ENCODE assay signal across 1 cellular context in the genomic region with DNA sequence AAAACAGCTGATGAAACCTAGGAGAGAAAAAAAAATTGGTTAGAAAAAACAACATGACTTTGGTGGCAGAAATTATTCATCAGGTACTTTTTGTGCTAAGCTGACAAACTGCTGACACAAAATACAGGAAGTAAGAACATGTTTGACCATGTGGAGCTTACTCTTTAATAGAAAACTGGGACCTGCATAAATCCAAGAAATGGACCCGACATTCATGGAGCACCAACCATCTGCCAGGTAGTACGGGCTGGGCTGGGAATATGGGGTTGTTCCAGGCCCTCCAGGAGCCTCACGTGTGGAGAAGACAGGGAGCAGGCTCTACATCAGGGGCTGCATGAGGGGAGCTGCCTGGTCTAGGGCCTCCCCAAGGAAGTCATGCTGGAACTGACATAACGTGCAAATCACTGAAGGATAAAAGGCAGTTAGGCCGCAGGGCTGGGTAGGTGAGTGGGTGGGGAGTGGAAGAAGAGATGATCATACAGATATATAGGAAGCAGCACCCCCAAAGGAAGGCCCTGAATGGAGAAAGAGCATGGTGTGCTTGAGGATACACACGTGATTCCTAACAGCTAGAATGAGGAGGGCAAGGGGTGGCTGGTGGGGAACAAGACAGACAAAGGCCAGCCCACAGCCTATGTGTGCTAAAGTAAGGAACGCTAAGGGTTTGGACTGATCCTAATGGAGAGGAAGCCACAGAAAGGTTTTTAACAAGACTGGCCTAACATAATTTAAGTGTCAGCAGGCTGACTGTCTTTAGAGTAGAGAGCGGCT.
TF ChIP-seq lines count a peak whose summit lies in the region.

No MANE protein-coding gene starts in this region.

TF ChIP-seq in GM12878, 131 proteins besides CTCF, POLR2A, EP300 and RAD21 (continued from another document and continues in another):
- TF ChIP-seq ZNF384 (IDR thresholded peaks at IDR 0.05; ENCODE audit: borderline replicate concordance, low read depth, low read length), result peak; percentile 72
- no peak for TF ChIP-seq ESRRA (IDR thresholded peaks at IDR 0.05; ENCODE audit: low read length)
- peak; percentile 9; the same call in 1 of the 2 replicates for TF ChIP-seq GATAD2B (conservative IDR thresholded peaks at IDR 0.05; ENCODE audit: low read depth)
- TF ChIP-seq BACH1 (IDR thresholded peaks at IDR 0.05; ENCODE audit: borderline replicate concordance), result no peak
- peak; percentile 92 for TF ChIP-seq MYB (IDR thresholded peaks at IDR 0.05; ENCODE audit: borderline replicate concordance, low read depth, low read length)
- no peak for TF ChIP-seq SIN3A (IDR thresholded peaks at IDR 0.05; ENCODE audit: low read depth, low read length)
- TF ChIP-seq HCFC1 (IDR thresholded peaks at IDR 0.05; ENCODE audit: low read length), result no peak
- TF ChIP-seq, protein P1, sequence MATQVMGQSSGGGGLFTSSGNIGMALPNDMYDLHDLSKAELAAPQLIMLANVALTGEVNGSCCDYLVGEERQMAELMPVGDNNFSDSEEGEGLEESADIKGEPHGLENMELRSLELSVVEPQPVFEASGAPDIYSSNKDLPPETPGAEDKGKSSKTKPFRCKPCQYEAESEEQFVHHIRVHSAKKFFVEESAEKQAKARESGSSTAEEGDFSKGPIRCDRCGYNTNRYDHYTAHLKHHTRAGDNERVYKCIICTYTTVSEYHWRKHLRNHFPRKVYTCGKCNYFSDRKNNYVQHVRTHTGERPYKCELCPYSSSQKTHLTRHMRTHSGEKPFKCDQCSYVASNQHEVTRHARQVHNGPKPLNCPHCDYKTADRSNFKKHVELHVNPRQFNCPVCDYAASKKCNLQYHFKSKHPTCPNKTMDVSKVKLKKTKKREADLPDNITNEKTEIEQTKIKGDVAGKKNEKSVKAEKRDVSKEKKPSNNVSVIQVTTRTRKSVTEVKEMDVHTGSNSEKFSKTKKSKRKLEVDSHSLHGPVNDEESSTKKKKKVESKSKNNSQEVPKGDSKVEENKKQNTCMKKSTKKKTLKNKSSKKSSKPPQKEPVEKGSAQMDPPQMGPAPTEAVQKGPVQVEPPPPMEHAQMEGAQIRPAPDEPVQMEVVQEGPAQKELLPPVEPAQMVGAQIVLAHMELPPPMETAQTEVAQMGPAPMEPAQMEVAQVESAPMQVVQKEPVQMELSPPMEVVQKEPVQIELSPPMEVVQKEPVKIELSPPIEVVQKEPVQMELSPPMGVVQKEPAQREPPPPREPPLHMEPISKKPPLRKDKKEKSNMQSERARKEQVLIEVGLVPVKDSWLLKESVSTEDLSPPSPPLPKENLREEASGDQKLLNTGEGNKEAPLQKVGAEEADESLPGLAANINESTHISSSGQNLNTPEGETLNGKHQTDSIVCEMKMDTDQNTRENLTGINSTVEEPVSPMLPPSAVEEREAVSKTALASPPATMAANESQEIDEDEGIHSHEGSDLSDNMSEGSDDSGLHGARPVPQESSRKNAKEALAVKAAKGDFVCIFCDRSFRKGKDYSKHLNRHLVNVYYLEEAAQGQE (IDR thresholded peaks at IDR 0.05; ENCODE audit: low read depth, low read length), result no peak
- no peak for TF ChIP-seq RBBP5 (conservative IDR thresholded peaks at IDR 0.05)
- peak; percentile 57; the same call in 1 of the 2 replicates for TF ChIP-seq MTA2 (IDR thresholded peaks at IDR 0.05; ENCODE audit: low read depth)
- no peak for TF ChIP-seq FOS (IDR thresholded peaks at IDR 0.05; ENCODE audit: borderline replicate concordance, extremely low read depth, insufficient read length)
- TF ChIP-seq CHD2 (IDR thresholded peaks at IDR 0.05; ENCODE audit: borderline replicate concordance, low read depth, low read length), result peak; percentile 54; the same call in 1 of the 2 replicates
- 0 out of 2 replicates have a peak, but pooled peaks have one; percentile 34 for TF ChIP-seq ZNF207 (IDR thresholded peaks at IDR 0.05; ENCODE audit: borderline replicate concordance)
- TF ChIP-seq SMARCA5 (IDR thresholded peaks at IDR 0.05), result no peak
- TF ChIP-seq IKZF2 (IDR thresholded peaks at IDR 0.05), result peak; percentile 92 to 93
- TF ChIP-seq, protein P2, sequence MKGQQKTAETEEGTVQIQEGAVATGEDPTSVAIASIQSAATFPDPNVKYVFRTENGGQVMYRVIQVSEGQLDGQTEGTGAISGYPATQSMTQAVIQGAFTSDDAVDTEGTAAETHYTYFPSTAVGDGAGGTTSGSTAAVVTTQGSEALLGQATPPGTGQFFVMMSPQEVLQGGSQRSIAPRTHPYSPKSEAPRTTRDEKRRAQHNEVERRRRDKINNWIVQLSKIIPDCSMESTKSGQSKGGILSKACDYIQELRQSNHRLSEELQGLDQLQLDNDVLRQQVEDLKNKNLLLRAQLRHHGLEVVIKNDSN (IDR thresholded peaks at IDR 0.05; ENCODE audit: borderline replicate concordance, extremely low read length, insufficient read depth, low read depth, low read length), result no peak
- TF ChIP-seq, protein P3, sequence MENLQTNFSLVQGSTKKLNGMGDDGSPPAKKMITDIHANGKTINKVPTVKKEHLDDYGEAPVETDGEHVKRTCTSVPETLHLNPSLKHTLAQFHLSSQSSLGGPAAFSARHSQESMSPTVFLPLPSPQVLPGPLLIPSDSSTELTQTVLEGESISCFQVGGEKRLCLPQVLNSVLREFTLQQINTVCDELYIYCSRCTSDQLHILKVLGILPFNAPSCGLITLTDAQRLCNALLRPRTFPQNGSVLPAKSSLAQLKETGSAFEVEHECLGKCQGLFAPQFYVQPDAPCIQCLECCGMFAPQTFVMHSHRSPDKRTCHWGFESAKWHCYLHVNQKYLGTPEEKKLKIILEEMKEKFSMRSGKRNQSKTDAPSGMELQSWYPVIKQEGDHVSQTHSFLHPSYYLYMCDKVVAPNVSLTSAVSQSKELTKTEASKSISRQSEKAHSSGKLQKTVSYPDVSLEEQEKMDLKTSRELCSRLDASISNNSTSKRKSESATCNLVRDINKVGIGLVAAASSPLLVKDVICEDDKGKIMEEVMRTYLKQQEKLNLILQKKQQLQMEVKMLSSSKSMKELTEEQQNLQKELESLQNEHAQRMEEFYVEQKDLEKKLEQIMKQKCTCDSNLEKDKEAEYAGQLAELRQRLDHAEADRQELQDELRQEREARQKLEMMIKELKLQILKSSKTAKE (IDR thresholded peaks at IDR 0.05; ENCODE audit: low read depth, poor library complexity, severe bottlenecking), result no peak
- TF ChIP-seq BHLHE40 (IDR thresholded peaks at IDR 0.05; ENCODE audit: borderline replicate concordance in 1 of 2, low read depth in 2 of 2, low read length in 1 of 2), result peak; percentile 63 to 78; a peak in 3 of 4 replicates
- TF ChIP-seq, protein P4, sequence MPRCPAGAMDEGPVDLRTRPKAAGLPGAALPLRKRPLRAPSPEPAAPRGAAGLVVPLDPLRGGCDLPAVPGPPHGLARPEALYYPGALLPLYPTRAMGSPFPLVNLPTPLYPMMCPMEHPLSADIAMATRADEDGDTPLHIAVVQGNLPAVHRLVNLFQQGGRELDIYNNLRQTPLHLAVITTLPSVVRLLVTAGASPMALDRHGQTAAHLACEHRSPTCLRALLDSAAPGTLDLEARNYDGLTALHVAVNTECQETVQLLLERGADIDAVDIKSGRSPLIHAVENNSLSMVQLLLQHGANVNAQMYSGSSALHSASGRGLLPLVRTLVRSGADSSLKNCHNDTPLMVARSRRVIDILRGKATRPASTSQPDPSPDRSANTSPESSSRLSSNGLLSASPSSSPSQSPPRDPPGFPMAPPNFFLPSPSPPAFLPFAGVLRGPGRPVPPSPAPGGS (IDR thresholded peaks at IDR 0.05; ENCODE audit: borderline replicate concordance, insufficient read depth, low read depth, low read length, poor library complexity, severe bottlenecking), result peak; percentile 72
- peak; percentile 71 for TF ChIP-seq KLF5 (IDR thresholded peaks at IDR 0.05; ENCODE audit: partially characterized antibody)
- TF ChIP-seq, protein P5, sequence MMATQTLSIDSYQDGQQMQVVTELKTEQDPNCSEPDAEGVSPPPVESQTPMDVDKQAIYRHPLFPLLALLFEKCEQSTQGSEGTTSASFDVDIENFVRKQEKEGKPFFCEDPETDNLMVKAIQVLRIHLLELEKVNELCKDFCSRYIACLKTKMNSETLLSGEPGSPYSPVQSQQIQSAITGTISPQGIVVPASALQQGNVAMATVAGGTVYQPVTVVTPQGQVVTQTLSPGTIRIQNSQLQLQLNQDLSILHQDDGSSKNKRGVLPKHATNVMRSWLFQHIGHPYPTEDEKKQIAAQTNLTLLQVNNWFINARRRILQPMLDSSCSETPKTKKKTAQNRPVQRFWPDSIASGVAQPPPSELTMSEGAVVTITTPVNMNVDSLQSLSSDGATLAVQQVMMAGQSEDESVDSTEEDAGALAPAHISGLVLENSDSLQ (IDR thresholded peaks at IDR 0.05), result peak; percentile 39; the same call in 1 of the 2 replicates
- TF ChIP-seq, protein P6, sequence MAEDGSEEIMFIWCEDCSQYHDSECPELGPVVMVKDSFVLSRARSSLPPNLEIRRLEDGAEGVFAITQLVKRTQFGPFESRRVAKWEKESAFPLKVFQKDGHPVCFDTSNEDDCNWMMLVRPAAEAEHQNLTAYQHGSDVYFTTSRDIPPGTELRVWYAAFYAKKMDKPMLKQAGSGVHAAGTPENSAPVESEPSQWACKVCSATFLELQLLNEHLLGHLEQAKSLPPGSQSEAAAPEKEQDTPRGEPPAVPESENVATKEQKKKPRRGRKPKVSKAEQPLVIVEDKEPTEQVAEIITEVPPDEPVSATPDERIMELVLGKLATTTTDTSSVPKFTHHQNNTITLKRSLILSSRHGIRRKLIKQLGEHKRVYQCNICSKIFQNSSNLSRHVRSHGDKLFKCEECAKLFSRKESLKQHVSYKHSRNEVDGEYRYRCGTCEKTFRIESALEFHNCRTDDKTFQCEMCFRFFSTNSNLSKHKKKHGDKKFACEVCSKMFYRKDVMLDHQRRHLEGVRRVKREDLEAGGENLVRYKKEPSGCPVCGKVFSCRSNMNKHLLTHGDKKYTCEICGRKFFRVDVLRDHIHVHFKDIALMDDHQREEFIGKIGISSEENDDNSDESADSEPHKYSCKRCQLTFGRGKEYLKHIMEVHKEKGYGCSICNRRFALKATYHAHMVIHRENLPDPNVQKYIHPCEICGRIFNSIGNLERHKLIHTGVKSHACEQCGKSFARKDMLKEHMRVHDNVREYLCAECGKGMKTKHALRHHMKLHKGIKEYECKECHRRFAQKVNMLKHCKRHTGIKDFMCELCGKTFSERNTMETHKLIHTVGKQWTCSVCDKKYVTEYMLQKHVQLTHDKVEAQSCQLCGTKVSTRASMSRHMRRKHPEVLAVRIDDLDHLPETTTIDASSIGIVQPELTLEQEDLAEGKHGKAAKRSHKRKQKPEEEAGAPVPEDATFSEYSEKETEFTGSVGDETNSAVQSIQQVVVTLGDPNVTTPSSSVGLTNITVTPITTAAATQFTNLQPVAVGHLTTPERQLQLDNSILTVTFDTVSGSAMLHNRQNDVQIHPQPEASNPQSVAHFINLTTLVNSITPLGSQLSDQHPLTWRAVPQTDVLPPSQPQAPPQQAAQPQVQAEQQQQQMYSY (CRISPR knock-in tag; IDR thresholded peaks at IDR 0.05), result peak; percentile 34
- peak; percentile 90; the same call in 1 of the 2 replicates for TF ChIP-seq DPF2 (IDR thresholded peaks at IDR 0.05)
- TF ChIP-seq, protein P7, sequence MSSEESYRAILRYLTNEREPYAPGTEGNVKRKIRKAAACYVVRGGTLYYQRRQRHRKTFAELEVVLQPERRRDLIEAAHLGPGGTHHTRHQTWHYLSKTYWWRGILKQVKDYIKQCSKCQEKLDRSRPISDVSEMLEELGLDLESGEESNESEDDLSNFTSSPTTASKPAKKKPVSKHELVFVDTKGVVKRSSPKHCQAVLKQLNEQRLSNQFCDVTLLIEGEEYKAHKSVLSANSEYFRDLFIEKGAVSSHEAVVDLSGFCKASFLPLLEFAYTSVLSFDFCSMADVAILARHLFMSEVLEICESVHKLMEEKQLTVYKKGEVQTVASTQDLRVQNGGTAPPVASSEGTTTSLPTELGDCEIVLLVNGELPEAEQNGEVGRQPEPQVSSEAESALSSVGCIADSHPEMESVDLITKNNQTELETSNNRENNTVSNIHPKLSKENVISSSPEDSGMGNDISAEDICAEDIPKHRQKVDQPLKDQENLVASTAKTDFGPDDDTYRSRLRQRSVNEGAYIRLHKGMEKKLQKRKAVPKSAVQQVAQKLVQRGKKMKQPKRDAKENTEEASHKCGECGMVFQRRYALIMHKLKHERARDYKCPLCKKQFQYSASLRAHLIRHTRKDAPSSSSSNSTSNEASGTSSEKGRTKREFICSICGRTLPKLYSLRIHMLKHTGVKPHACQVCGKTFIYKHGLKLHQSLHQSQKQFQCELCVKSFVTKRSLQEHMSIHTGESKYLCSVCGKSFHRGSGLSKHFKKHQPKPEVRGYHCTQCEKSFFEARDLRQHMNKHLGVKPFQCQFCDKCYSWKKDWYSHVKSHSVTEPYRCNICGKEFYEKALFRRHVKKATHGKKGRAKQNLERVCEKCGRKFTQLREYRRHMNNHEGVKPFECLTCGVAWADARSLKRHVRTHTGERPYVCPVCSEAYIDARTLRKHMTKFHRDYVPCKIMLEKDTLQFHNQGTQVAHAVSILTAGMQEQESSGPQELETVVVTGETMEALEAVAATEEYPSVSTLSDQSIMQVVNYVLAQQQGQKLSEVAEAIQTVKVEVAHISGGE (CRISPR knock-in tag; IDR thresholded peaks at IDR 0.05), result no peak
- TF ChIP-seq, protein P8, sequence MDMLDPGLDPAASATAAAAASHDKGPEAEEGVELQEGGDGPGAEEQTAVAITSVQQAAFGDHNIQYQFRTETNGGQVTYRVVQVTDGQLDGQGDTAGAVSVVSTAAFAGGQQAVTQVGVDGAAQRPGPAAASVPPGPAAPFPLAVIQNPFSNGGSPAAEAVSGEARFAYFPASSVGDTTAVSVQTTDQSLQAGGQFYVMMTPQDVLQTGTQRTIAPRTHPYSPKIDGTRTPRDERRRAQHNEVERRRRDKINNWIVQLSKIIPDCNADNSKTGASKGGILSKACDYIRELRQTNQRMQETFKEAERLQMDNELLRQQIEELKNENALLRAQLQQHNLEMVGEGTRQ (IDR thresholded peaks at IDR 0.05; ENCODE audit: borderline replicate concordance, low read depth, low read length), result no peak; the same call in 1 of the 2 replicates
- TF ChIP-seq MXI1 (IDR thresholded peaks at IDR 0.05; ENCODE audit: low read depth, low read length), result no peak; the same call in none of the 2 replicates
- TF ChIP-seq, protein P9, sequence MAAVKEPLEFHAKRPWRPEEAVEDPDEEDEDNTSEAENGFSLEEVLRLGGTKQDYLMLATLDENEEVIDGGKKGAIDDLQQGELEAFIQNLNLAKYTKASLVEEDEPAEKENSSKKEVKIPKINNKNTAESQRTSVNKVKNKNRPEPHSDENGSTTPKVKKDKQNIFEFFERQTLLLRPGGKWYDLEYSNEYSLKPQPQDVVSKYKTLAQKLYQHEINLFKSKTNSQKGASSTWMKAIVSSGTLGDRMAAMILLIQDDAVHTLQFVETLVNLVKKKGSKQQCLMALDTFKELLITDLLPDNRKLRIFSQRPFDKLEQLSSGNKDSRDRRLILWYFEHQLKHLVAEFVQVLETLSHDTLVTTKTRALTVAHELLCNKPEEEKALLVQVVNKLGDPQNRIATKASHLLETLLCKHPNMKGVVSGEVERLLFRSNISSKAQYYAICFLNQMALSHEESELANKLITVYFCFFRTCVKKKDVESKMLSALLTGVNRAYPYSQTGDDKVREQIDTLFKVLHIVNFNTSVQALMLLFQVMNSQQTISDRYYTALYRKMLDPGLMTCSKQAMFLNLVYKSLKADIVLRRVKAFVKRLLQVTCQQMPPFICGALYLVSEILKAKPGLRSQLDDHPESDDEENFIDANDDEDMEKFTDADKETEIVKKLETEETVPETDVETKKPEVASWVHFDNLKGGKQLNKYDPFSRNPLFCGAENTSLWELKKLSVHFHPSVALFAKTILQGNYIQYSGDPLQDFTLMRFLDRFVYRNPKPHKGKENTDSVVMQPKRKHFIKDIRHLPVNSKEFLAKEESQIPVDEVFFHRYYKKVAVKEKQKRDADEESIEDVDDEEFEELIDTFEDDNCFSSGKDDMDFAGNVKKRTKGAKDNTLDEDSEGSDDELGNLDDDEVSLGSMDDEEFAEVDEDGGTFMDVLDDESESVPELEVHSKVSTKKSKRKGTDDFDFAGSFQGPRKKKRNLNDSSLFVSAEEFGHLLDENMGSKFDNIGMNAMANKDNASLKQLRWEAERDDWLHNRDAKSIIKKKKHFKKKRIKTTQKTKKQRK (IDR thresholded peaks at IDR 0.05; ENCODE audit: low read depth, low read length), result no peak
- TF ChIP-seq ZNF217 (IDR thresholded peaks at IDR 0.05), result no peak
- no peak for TF ChIP-seq JUND (IDR thresholded peaks at IDR 0.05; ENCODE audit: low read depth, low read length)
